8 cellular contexts compared by ENCODE assay signal in genomic region chr7:101121996-101122932, GRCh38. TPM values are rescaled to one million over a fixed set of nuclear protein-coding genes. Genes with fewer than 3 reads are reported as not detected.
DNase-seq lines count a peak whose midpoint lies in the region; ATAC-seq, FAIRE-seq and TF ChIP-seq lines count a peak whose summit lies in the region.

No MANE protein-coding gene starts in this region.

- peak; percentile 98 for DNase-seq in AG10803 (ENCODE audit: low read depth)
- DNase-seq in HPDE6-E6E7 (ENCODE audit: extremely low spot score), result peak; percentile 45
- DNase-seq in iPS-NIHi7 (ENCODE audit: extremely low spot score), result peak; percentile 54
- peak; percentile 66 for DNase-seq in small intestine
- DNase-seq in RPMI8226, result no peak
- no peak for DNase-seq in stimulated activated CD4-positive, alpha-beta T cell treated with anti-CD3 and anti-CD28 coated beads, Interleukin-1b, Interleukin-23, amount 100 ng/mL, for 48 hours

- peak overlapping the region; percentile 57 for H3K4me3 ChIP-seq in AG10803 (ENCODE audit: low read length)
- H3K4me3 ChIP-seq in small intestine (ENCODE audit: low read depth in 1 of 2, low read length in 2 of 2), result peak overlapping the region in 1 of 2 donors; percentile 50

- no peak for FAIRE-seq in small intestine (lab: Jason Lieb, UNC)

- H3K4me1 ChIP-seq in small intestine (ENCODE audit: control insufficient read depth in 2 of 2, insufficient read depth in 1 of 2, low read depth in 1 of 2, low read length in 1 of 2), result no peaks in the 10 kb centered on the region

- no peaks in the 10 kb centered on the region for H3K36me3 ChIP-seq in small intestine (ENCODE audit: control insufficient read depth in 2 of 2, insufficient read depth in 2 of 2, low read length in 2 of 2)

- H3K27ac ChIP-seq in angular gyrus (ENCODE audit: low read depth, low read length), result peak overlapping the region; percentile 44
- H3K27ac ChIP-seq in small intestine (ENCODE audit: low read depth in 1 of 2, low read length in 1 of 2), result peak overlapping the region; percentile 70 to 91

- WGBS in small intestine, 3 donors, result 11 to 17% (median 14%) methylated on average over 17 of the region's 17 CpGs

- ATAC-seq in HG02610 (IDR thresholded peaks at IDR 0.05; ENCODE audit: unreplicated experiment), result no peak

- no peaks in the 10 kb centered on the region for H3K27me3 ChIP-seq in small intestine (ENCODE audit: control insufficient read depth in 2 of 2, insufficient read depth in 2 of 2, low read length in 2 of 2)

- TF ChIP-seq CTCF in AG10803 (conservative IDR thresholded peaks at IDR 0.05; ENCODE audit: low read length), result no peak

- H3K9me3 ChIP-seq in small intestine (ENCODE audit: control insufficient read depth, low read depth), result no peaks in the 10 kb centered on the region

RNA-seq across cellular contexts. Expression of gene SERPINE1, which starts 4.6 kb away (rescaled TPM):
- 10 to 100 TPM in 1 of 3 donors, 1 to 10 TPM in 2; 2.2 to 35.4 (median 3.2) TPM for polyA plus RNA-seq in small intestine

RNA-seq across cellular contexts. Expression of gene AP1S1, which starts 32.0 kb away (rescaled TPM):
- 100 to 1,000 TPM in 1 of 3 donors, 10 to 100 TPM in 2; 79.7 to 134 (median 94.8) TPM for polyA plus RNA-seq in small intestine

RNA-seq across cellular contexts. Expression of gene TRIM56, which starts 37.0 kb away (rescaled TPM):
- 10 to 100 TPM in 1 of 3 donors, 1 to 10 TPM in 2; 7.6 to 16.5 (median 8.5) TPM for polyA plus RNA-seq in small intestine

RNA-seq across cellular contexts. Expression of gene VGF, which starts 43.1 kb away (rescaled TPM):
- under 1 TPM in 1 of 3 donors, not detected in 2; 0.49 TPM for polyA plus RNA-seq in small intestine

RNA-seq across cellular contexts. Expression of gene NAT16, which starts 57.8 kb away (rescaled TPM):
- under 1 TPM in 1 of 3 donors, not detected in 2; 0.04 TPM for polyA plus RNA-seq in small intestine

Comparison
In these comparisons a context has a peak if more than half of its experiments do, and no peak if none do; other contexts are left out.
1. DNase-seq: peak in AG10803 (single experiment), HPDE6-E6E7 (single experiment), iPS-NIHi7 (single experiment) and small intestine (single experiment); none in RPMI8226 (single experiment) and stimulated activated CD4-positive, alpha-beta T cell treated with anti-CD3 and anti-CD28 coated beads, Interleukin-1b, Interleukin-23, amount 100 ng/mL, for 48 hours (single experiment).